In genomic region chr1:22780696-22781095, GRCh38 we compare ENCODE assay signal across 10 cellular contexts.
DNase-seq lines count a peak whose midpoint lies in the region; ATAC-seq, FAIRE-seq and TF ChIP-seq lines count a peak whose summit lies in the region.
"Had no signal": no experiment of that assay in that cellular context is flagged by ENCODE, and none has a peak within 500 bp of the region (broad histone marks: within the 10 kb centered on the region; RNA-seq: fewer than 3 reads in every experiment).

No MANE protein-coding gene starts in this region.

- peak; percentile 68 for ATAC-seq in GM12878
- ATAC-seq in HG03135 (IDR thresholded peaks at IDR 0.05; ENCODE audit: unreplicated experiment): no peak

- no peak overlapping the region for H3K27ac ChIP-seq in GM12878 (ENCODE audit: control insufficient read depth, insufficient read depth)
- no peak overlapping the region for H3K27ac ChIP-seq in mesendoderm (ENCODE audit: low read depth, low read length)

- no peak for TF ChIP-seq RAD21 in GM12878 (IDR thresholded peaks at IDR 0.05; ENCODE audit: insufficient read depth, low read depth, low read length)

- no peak overlapping the region for H3K18ac ChIP-seq in mesendoderm (ENCODE audit: low read length)

- no peak overlapping the region for H3K4ac ChIP-seq in mesendoderm (ENCODE audit: low read depth, low read length)

- CTCF ChIA-PET in GM12878 (lab: Yijun Ruan, JAX): no interaction called here

- no peak for FAIRE-seq in GM12878 (lab: Jason Lieb, UNC)

- SMC1A ChIA-PET in GM12878 (lab: Charles Lee; ENCODE audit: uncharacterized antibody, unreplicated experiment): no interaction called here

- TF ChIP-seq EP300 in GM12878 (IDR thresholded peaks at IDR 0.05; ENCODE audit: borderline replicate concordance in 1 of 2, control insufficient read depth in 1 of 2, low read depth in 2 of 2, low read length in 2 of 2): no peak

- peaks cover 5% of the 10 kb centered on the region for H3K27me3 Mint-ChIP-seq in activated T-helper 1 cell treated with anti-CD3 and anti-CD28 coated beads, Interleukin-12 subunit alpha, Interleukin-12 subunit beta, Interleukin-2, Interleukin-4 antibody, amounts not matched to agents 30 ng/mL and 10 ng/mL and 1 ng/mL, durations not matched to agents 14 hours and 24 hours and 36 hours (ENCODE audit: insufficient read depth)

- in situ Hi-C loops in GM12878 (cut with MboI): no loop called here

- H2BK15ac ChIP-seq in mesendoderm (replicated peaks; ENCODE audit: low read depth): no peak overlapping the region

- H3K4me3 Mint-ChIP-seq in activated T-helper 1 cell treated with anti-CD3 and anti-CD28 coated beads, Interleukin-12 subunit alpha, Interleukin-12 subunit beta, Interleukin-2, Interleukin-4 antibody, amounts not matched to agents 30 ng/mL and 10 ng/mL and 1 ng/mL, durations not matched to agents 14 hours and 24 hours and 36 hours: no peak overlapping the region
- H3K4me3 Mint-ChIP-seq: activated B cell treated with CpG ODN at 0.5 μM for 24 hours had no signal

- H3K36me3 ChIP-seq in GM12878 (ENCODE audit: control insufficient read depth in 2 of 2, insufficient read depth in 2 of 2, low read length in 1 of 2): no peaks in the 10 kb centered on the region
- no peaks in the 10 kb centered on the region for H3K36me3 ChIP-seq in mesendoderm (ENCODE audit: control insufficient read depth, insufficient read depth, low read length)

- 52% methylated on average over 14 of the region's 14 CpGs for WGBS in GM12878 (ENCODE audit: insufficient coverage, insufficient replicate concordance, low lambda C conversion rate, missing lambda C conversion rate)
- no CpG with 5 or more reads among the region's 14 CpGs for WGBS in mesendoderm (ENCODE audit: extremely low coverage, insufficient coverage, low lambda C conversion rate)

- peaks cover 0 to 5% of the 10 kb centered on the region in 2 experiments; a peak in 2 of 4 replicates for H3K27me3 ChIP-seq in GM12878 (replicated peaks in 1 of 2; ENCODE audit: control insufficient read depth in 2 of 2, insufficient read depth in 2 of 2, low read length in 1 of 2)
- no peaks in the 10 kb centered on the region for H3K27me3 ChIP-seq in mesendoderm (ENCODE audit: insufficient read depth, low read length, poor library complexity)

- H2BK120ac ChIP-seq in mesendoderm (ENCODE audit: low read depth, low read length): no peak overlapping the region

- POLR2A ChIA-PET in GM12878 (lab: Charles Lee): no interaction called here

- H3K9me3 Mint-ChIP-seq in activated T-helper 1 cell treated with anti-CD3 and anti-CD28 coated beads, Interleukin-12 subunit alpha, Interleukin-12 subunit beta, Interleukin-2, Interleukin-4 antibody, amounts not matched to agents 30 ng/mL and 10 ng/mL and 1 ng/mL, durations not matched to agents 14 hours and 24 hours and 36 hours: no peaks in the 10 kb centered on the region

- no peak overlapping the region for H2AFZ ChIP-seq in GM12878 (ENCODE audit: control insufficient read depth, low read depth, low read length)

- H3K23ac ChIP-seq in mesendoderm (ENCODE audit: low read length): no peak overlapping the region

- DNase-seq in ELF-1 (ENCODE audit: low read depth, low spot score) (peak; percentile 93), HPDE6-E6E7 (ENCODE audit: extremely low spot score) (peak; percentile 60), GM12878 (ENCODE audit: low read depth, low spot score) (no peak), mesendoderm (peak; percentile 79)
- no peak for DNase-seq in effector CD4-positive, alpha-beta T cell
- DNase-seq in activated T-helper 1 cell treated with anti-CD3 and anti-CD28 coated beads, Interleukin-12 subunit alpha, Interleukin-12 subunit beta, Interleukin-2, Interleukin-4 antibody, amounts not matched to agents 30 ng/mL and 10 ng/mL and 1 ng/mL, durations not matched to agents 14 hours and 24 hours and 36 hours (ENCODE audit: low spot score): no peak
- DNase-seq: activated B cell treated with CpG ODN at 0.5 μM for 24 hours, aorta, NCI-H524 had no signal

- H3K9me3 ChIP-seq in GM12878 (replicated peaks; ENCODE audit: control insufficient read depth, insufficient read depth, low read length): no peaks in the 10 kb centered on the region

- no peak overlapping the region for H4K8ac ChIP-seq in mesendoderm (ENCODE audit: low read depth, low read length)

- TF ChIP-seq CTCF in GM12878 (IDR thresholded peaks at IDR 0.05 in 2 of 3, conservative IDR thresholded peaks at IDR 0.05 in 1 of 3; ENCODE audit: control insufficient read depth in 2 of 3, extremely low read depth in 1 of 3, insufficient read depth in 1 of 3, low read depth in 3 of 3, low read length in 3 of 3): no peak

- RAD21 ChIA-PET in GM12878 (lab: Charles Lee; ENCODE audit: unreplicated experiment): no interaction called here

- no peaks in the 10 kb centered on the region for H3K36me3 Mint-ChIP-seq in activated T-helper 1 cell treated with anti-CD3 and anti-CD28 coated beads, Interleukin-12 subunit alpha, Interleukin-12 subunit beta, Interleukin-2, Interleukin-4 antibody, amounts not matched to agents 30 ng/mL and 10 ng/mL and 1 ng/mL, durations not matched to agents 14 hours and 24 hours and 36 hours (ENCODE audit: low read depth)

- no peak overlapping the region for H3K27ac Mint-ChIP-seq in activated T-helper 1 cell treated with anti-CD3 and anti-CD28 coated beads, Interleukin-12 subunit alpha, Interleukin-12 subunit beta, Interleukin-2, Interleukin-4 antibody, amounts not matched to agents 30 ng/mL and 10 ng/mL and 1 ng/mL, durations not matched to agents 14 hours and 24 hours and 36 hours
- H3K27ac Mint-ChIP-seq: activated B cell treated with CpG ODN at 0.5 μM for 24 hours had no signal

- H3K4me1 ChIP-seq in GM12878 (ENCODE audit: control insufficient read depth, insufficient read depth, low read length) (no peaks in the 10 kb centered on the region), mesendoderm (ENCODE audit: control insufficient read depth, low read depth, low read length) (no peaks in the 10 kb centered on the region)

- H3K56ac ChIP-seq in mesendoderm (ENCODE audit: low read length): no peak overlapping the region

- no peak overlapping the region for H2BK5ac ChIP-seq in mesendoderm (ENCODE audit: low read length)

- no peak overlapping the region for H2AK5ac ChIP-seq in mesendoderm (ENCODE audit: low read length)

- intact Hi-C loops in GM12878 (cut with micrococcal nuclease; ENCODE audit: unreplicated experiment): no loop called here
- intact Hi-C loops in activated T-helper 1 cell treated with anti-CD3 and anti-CD28 coated beads, Interleukin-12 subunit alpha, Interleukin-12 subunit beta, Interleukin-2, Interleukin-4 antibody, amounts not matched to agents 30 ng/mL and 10 ng/mL and 1 ng/mL, durations not matched to agents 14 hours and 24 hours and 36 hours (cut with micrococcal nuclease): no loop called here

- no peak overlapping the region for H4K5ac ChIP-seq in mesendoderm (ENCODE audit: low read length)

- no peak overlapping the region for H3K4me3 ChIP-seq in GM12878
- H3K4me3 ChIP-seq in mesendoderm (ENCODE audit: low read length): no peak overlapping the region

- no peaks in the 10 kb centered on the region for H4K20me1 ChIP-seq in GM12878 (ENCODE audit: control insufficient read depth, insufficient read depth)

- no peak for TF ChIP-seq POLR2A in GM12878 (IDR thresholded peaks at IDR 0.05; ENCODE audit: low read depth, low read length)

- H3K4me2 ChIP-seq in GM12878 (ENCODE audit: control insufficient read depth, insufficient read depth) (no peak overlapping the region), mesendoderm (ENCODE audit: low read length) (no peak overlapping the region)

- H3K9ac ChIP-seq in GM12878 (ENCODE audit: control insufficient read depth, insufficient read depth, low read length) (no peak overlapping the region), mesendoderm (ENCODE audit: low read length) (no peak overlapping the region)

- H3K4me1 Mint-ChIP-seq in activated T-helper 1 cell treated with anti-CD3 and anti-CD28 coated beads, Interleukin-12 subunit alpha, Interleukin-12 subunit beta, Interleukin-2, Interleukin-4 antibody, amounts not matched to agents 30 ng/mL and 10 ng/mL and 1 ng/mL, durations not matched to agents 14 hours and 24 hours and 36 hours (ENCODE audit: low read depth): no peaks in the 10 kb centered on the region
- H3K4me1 Mint-ChIP-seq: activated B cell treated with CpG ODN at 0.5 μM for 24 hours had no signal

- BruUV-seq in GM12878 (replicated peaks; lab: Mats Ljungman, UMichigan): no TSS peak

- no peaks in the 10 kb centered on the region for H3K79me1 ChIP-seq in mesendoderm (ENCODE audit: low read length)

- H3K79me2 ChIP-seq in GM12878 (ENCODE audit: control insufficient read depth, insufficient read depth, low read length) (no peaks in the 10 kb centered on the region), mesendoderm (ENCODE audit: control insufficient read depth, insufficient read depth, low read length) (no peaks in the 10 kb centered on the region)

TF ChIP-seq in GM12878, 131 proteins besides CTCF, POLR2A, EP300 and RAD21 (continues in another document):
- TF ChIP-seq NFYA (IDR thresholded peaks at IDR 0.05; ENCODE audit: borderline replicate concordance, low read depth, low read length): no peak
- no peak for TF ChIP-seq KLF5 (IDR thresholded peaks at IDR 0.05; ENCODE audit: partially characterized antibody)
- TF ChIP-seq STAT1 (conservative IDR thresholded peaks at IDR 0.05): no peak
- TF ChIP-seq IKZF2 (IDR thresholded peaks at IDR 0.05): no peak
- TF ChIP-seq YBX1 (IDR thresholded peaks at IDR 0.05): no peak
- no peak for TF ChIP-seq GABPA (IDR thresholded peaks at IDR 0.05; ENCODE audit: low read depth)
- TF ChIP-seq SPI1 (IDR thresholded peaks at IDR 0.05; ENCODE audit: borderline replicate concordance, insufficient read depth, low read depth, low read length): no peak
- no peak for TF ChIP-seq BCL11A (IDR thresholded peaks at IDR 0.05; ENCODE audit: low read depth, low read length)
- no peak for TF ChIP-seq GATAD2B (conservative IDR thresholded peaks at IDR 0.05; ENCODE audit: low read depth)
- no peak for TF ChIP-seq NR2C1 (IDR thresholded peaks at IDR 0.05)
- TF ChIP-seq HDAC2 (IDR thresholded peaks at IDR 0.05): no peak
- no peak for TF ChIP-seq BACH1 (IDR thresholded peaks at IDR 0.05; ENCODE audit: borderline replicate concordance)
- TF ChIP-seq LARP7 (IDR thresholded peaks at IDR 0.05): no peak
- TF ChIP-seq POLR2AphosphoS2 (IDR thresholded peaks at IDR 0.05; ENCODE audit: low read depth, low read length): no peak
- no peak for TF ChIP-seq ETV6 (conservative IDR thresholded peaks at IDR 0.05 in 1 of 2, IDR thresholded peaks at IDR 0.05 in 1 of 2; ENCODE audit: borderline replicate concordance in 1 of 2, low read depth in 1 of 2)
- TF ChIP-seq MEF2A (IDR thresholded peaks at IDR 0.05; ENCODE audit: insufficient read depth, low read depth, low read length): no peak
- TF ChIP-seq KAT2A (conservative IDR thresholded peaks at IDR 0.05; ENCODE audit: control insufficient read depth, low read depth, low read length): no peak

Comparison
In these comparisons a context has a peak if more than half of its experiments do, and no peak if none do; other contexts are left out.
1. DNase-seq: peak in ELF-1 (single experiment), HPDE6-E6E7 (single experiment) and mesendoderm (single experiment); none in GM12878 (single experiment), effector CD4-positive, alpha-beta T cell (single experiment) and activated T-helper 1 cell treated with anti-CD3 and anti-CD28 coated beads, Interleukin-12 subunit alpha, Interleukin-12 subunit beta, Interleukin-2, Interleukin-4 antibody, amounts not matched to agents 30 ng/mL and 10 ng/mL and 1 ng/mL, durations not matched to agents 14 hours and 24 hours and 36 hours (single experiment).